In the genomic region with DNA sequence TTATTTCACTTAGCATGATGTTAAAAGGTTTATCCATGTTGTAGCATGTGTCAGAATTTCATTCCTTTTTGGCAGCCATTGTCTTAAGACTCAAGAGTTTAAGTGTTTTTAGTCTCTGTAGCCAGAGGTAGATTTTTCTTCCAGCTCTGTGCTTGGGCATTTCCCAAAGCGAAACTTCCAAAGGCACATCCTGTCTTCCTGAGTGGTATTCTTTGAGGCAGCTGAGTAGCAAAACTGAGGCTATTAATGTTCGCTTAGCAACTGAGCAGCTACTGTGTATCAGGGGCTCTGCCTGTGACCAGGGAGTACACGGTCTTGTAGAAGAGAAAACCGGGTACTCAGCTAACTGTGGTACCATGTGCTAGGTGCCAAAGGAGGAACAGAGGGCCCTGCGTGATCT, we compare ENCODE assay signal across 17 cellular contexts. TPM values are rescaled to one million over a fixed set of nuclear protein-coding genes. Genes with fewer than 3 reads are reported as not detected.
DNase-seq lines count a peak whose midpoint lies in the region; ATAC-seq, FAIRE-seq and TF ChIP-seq lines count a peak whose summit lies in the region.
"Had no signal": no experiment of that assay in that cellular context is flagged by ENCODE, and none has a peak within 500 bp of the region (broad histone marks: within the 10 kb centered on the region; RNA-seq: fewer than 3 reads in every experiment).

No MANE protein-coding gene starts in this region.

- H3K9me3 ChIP-seq in esophagus squamous epithelium (no peaks in the 10 kb centered on the region), neuronal stem cell (replicated peaks in 1 of 2; ENCODE audit: control insufficient read depth in 2 of 2, insufficient read depth in 1 of 2, low read depth in 1 of 2, low read length in 2 of 2) (no peaks in the 10 kb centered on the region)

- no peak overlapping the region for H3K4me2 ChIP-seq in neuronal stem cell (ENCODE audit: insufficient read depth, low read length, poor library complexity, severe bottlenecking)
- H3K4me2 ChIP-seq: BLaER1 treated with 17β-estradiol and CSF1 and Interleukin-3, amounts not matched to agents 10 nM and 100 nM; KMS-11 had no signal

- H3K36me3 ChIP-seq in esophagus squamous epithelium (no peaks in the 10 kb centered on the region), neuronal stem cell (replicated peaks in 1 of 2; ENCODE audit: control insufficient read depth in 2 of 2, insufficient read depth in 2 of 2, low read length in 2 of 2) (no peaks in the 10 kb centered on the region)

- CTCF ChIA-PET in activated CD4-positive, alpha-beta T cell treated with anti-CD3 and anti-CD28 coated beads for 36 hours (lab: Charles Lee): interaction anchor here (0.6 kb wide), 1 partner anchor 308 kb away, joined by 3 read pairs; no protein-coding TSS in a partner anchor
- CTCF ChIA-PET in activated CD4-positive, alpha-beta T cell treated with anti-CD3 and anti-CD28 coated beads, Interleukin-2, amount 10 ng/mL, durations not matched to agents 7 days and 5 days (lab: Charles Lee): interaction anchor here (1.0 to 1.3 kb wide), 2 partner anchors 15 to 29 kb away, joined by 3 read pairs; no protein-coding TSS in a partner anchor

- POLR2A ChIA-PET in activated CD4-positive, alpha-beta T cell treated with anti-CD3 and anti-CD28 coated beads for 36 hours (lab: Charles Lee): no interaction called here
- POLR2A ChIA-PET in activated CD4-positive, alpha-beta T cell treated with anti-CD3 and anti-CD28 coated beads, Interleukin-2, amount 10 ng/mL, durations not matched to agents 7 days and 5 days (lab: Charles Lee): no interaction called here

- no peak overlapping the region for H3K23ac ChIP-seq in neuronal stem cell (ENCODE audit: low read depth, low read length, poor library complexity)

- peak overlapping the region; percentile 21 for H2AFZ ChIP-seq in neuronal stem cell (ENCODE audit: low read length)

- no peaks in the 10 kb centered on the region for H3K79me1 ChIP-seq in neuronal stem cell (ENCODE audit: low read depth, low read length)

- H2BK12ac ChIP-seq in neuronal stem cell (ENCODE audit: low read length): no peak overlapping the region

- no peak overlapping the region for H2BK15ac ChIP-seq in neuronal stem cell (ENCODE audit: low read length)

- peaks cover 64% of the 10 kb centered on the region for H3K4me1 Mint-ChIP-seq in activated CD4-positive, alpha-beta T cell treated with anti-CD3 and anti-CD28 coated beads for 36 hours
- H3K4me1 Mint-ChIP-seq in activated CD4-positive, alpha-beta T cell treated with anti-CD3 and anti-CD28 coated beads, Interleukin-2, amount 10 ng/mL, durations not matched to agents 7 days and 5 days: peaks cover 28% of the 10 kb centered on the region

- no peak overlapping the region for H3K4ac ChIP-seq in neuronal stem cell (ENCODE audit: low read length)

- no peaks in the 10 kb centered on the region for H3K27me3 Mint-ChIP-seq in activated CD4-positive, alpha-beta T cell treated with anti-CD3 and anti-CD28 coated beads for 36 hours
- H3K27me3 Mint-ChIP-seq in activated CD4-positive, alpha-beta T cell treated with anti-CD3 and anti-CD28 coated beads, Interleukin-2, amount 10 ng/mL, durations not matched to agents 7 days and 5 days: no peaks in the 10 kb centered on the region
- H3K27me3 Mint-ChIP-seq: central memory CD8-positive, alpha-beta T cell had no signal

- H3K4me1 ChIP-seq in esophagus squamous epithelium (peaks cover 14 to 65% (median 32%) of the 10 kb centered on the region in 3 donors), neuronal stem cell (ENCODE audit: control insufficient read depth in 2 of 2, insufficient read depth in 1 of 2, low read depth in 1 of 2, low read length in 2 of 2) (peaks cover 7 to 14% of the 10 kb centered on the region in 2 donors)

- H2BK5ac ChIP-seq in neuronal stem cell (ENCODE audit: low read length): no peak overlapping the region

- H3K27ac ChIP-seq in esophagus squamous epithelium: peak overlapping the region in 3 of 4 donors; percentile 20 to 73 (median 49)
- H3K27ac ChIP-seq in neuronal stem cell (replicated peaks; ENCODE audit: low read length): no peak overlapping the region
- H3K27ac ChIP-seq: BLaER1 treated with 17β-estradiol and CSF1 and Interleukin-3, amounts not matched to agents 10 nM and 100 nM; KMS-11 had no signal

- ATAC-seq in activated CD4-positive, alpha-beta T cell treated with anti-CD3 and anti-CD28 coated beads for 36 hours: no peak
- ATAC-seq in HG02852 (IDR thresholded peaks at IDR 0.05; ENCODE audit: unreplicated experiment): no peak
- ATAC-seq: Right ventricle myocardium inferior had no signal

- H3K27me3 ChIP-seq in esophagus squamous epithelium: no peaks in the 10 kb centered on the region
- H3K27me3 ChIP-seq in neuronal stem cell (ENCODE audit: control insufficient read depth in 3 of 3, insufficient read depth in 3 of 3, low read depth in 1 of 3, low read length in 3 of 3): no peaks in the 10 kb centered on the region
- H3K27me3 ChIP-seq: BLaER1 treated with 17β-estradiol and CSF1 and Interleukin-3, amounts not matched to agents 10 nM and 100 nM had no signal

- H3K4me3 Mint-ChIP-seq in activated CD4-positive, alpha-beta T cell treated with anti-CD3 and anti-CD28 coated beads for 36 hours: no peak overlapping the region
- no peak overlapping the region for H3K4me3 Mint-ChIP-seq in activated CD4-positive, alpha-beta T cell treated with anti-CD3 and anti-CD28 coated beads, Interleukin-2, amount 10 ng/mL, durations not matched to agents 7 days and 5 days
- H3K4me3 Mint-ChIP-seq: central memory CD8-positive, alpha-beta T cell had no signal

- no peak overlapping the region for H3K14ac ChIP-seq in neuronal stem cell (ENCODE audit: low read length)

- H4K8ac ChIP-seq in neuronal stem cell (ENCODE audit: low read depth, low read length): no peak overlapping the region

- TF ChIP-seq CTCF in esophagus squamous epithelium (IDR thresholded peaks at IDR 0.05): no peak

- intact Hi-C loops in activated CD4-positive, alpha-beta T cell treated with anti-CD3 and anti-CD28 coated beads for 36 hours (cut with DNase I, micrococcal nuclease): no loop called here
- intact Hi-C loops in esophagus squamous epithelium (cut with DNase I): no loop called here

- H2AK5ac ChIP-seq in neuronal stem cell (ENCODE audit: low read depth, low read length): no peak overlapping the region

- no peak overlapping the region for H3K9ac ChIP-seq in neuronal stem cell (ENCODE audit: low read depth, low read length, poor library complexity)
- H3K9ac ChIP-seq: BLaER1 treated with 17β-estradiol and CSF1 and Interleukin-3, amounts not matched to agents 10 nM and 100 nM; KMS-11 had no signal

- no peak overlapping the region for H3K18ac ChIP-seq in neuronal stem cell (ENCODE audit: low read length)

- FAIRE-seq in urothelium cell line (lab: Jason Lieb, UNC): peak; percentile 40

- no peak for TF ChIP-seq POLR2A in esophagus squamous epithelium (IDR thresholded peaks at IDR 0.05)

- no peak for DNase-seq in activated CD4-positive, alpha-beta T cell treated with anti-CD3 and anti-CD28 coated beads for 36 hours
- DNase-seq in activated CD4-positive, alpha-beta T cell treated with anti-CD3 and anti-CD28 coated beads, Interleukin-2, amount 10 ng/mL, durations not matched to agents 7 days and 5 days: no peak
- DNase-seq in esophagus squamous epithelium (lab: John Stamatoyannopoulos, UW): no peak
- no peak for DNase-seq in neuronal stem cell (ENCODE audit: low spot score)
- DNase-seq in urothelium cell line (ENCODE audit: low spot score): no peak
- no peak for DNase-seq in NCI-H2171 treated with DMSO at 0.1 percent for 48 hours (lab: John Stamatoyannopoulos, UW)
- no peak for DNase-seq in ureter (ENCODE audit: low spot score)
- DNase-seq: 8988T; activated CD4-positive, alpha-beta T cell treated with anti-CD3 and anti-CD28 coated beads for 4 hours; NCI-H1105; stimulated activated CD4-positive, alpha-beta T cell treated with anti-CD3 and anti-CD28 coated beads, Interleukin-12 subunit alpha, Interleukin-12 subunit beta, amount 100 ng/mL, for 4 hours; T-helper 2 cell had no signal

- WGBS in esophagus squamous epithelium, 2 donors: 70 to 80% methylated on average over 5 of the region's 5 CpGs
- WGBS in neuronal stem cell (ENCODE audit: extremely low coverage in 2 of 2, insufficient read length in 2 of 2, insufficient replicate concordance in 1 of 2), 2 donors: no CpG with 5 or more reads among the region's 5 CpGs

- H4K91ac ChIP-seq in neuronal stem cell (ENCODE audit: low read depth, low read length, poor library complexity): no peak overlapping the region

- H3K36me3 Mint-ChIP-seq in activated CD4-positive, alpha-beta T cell treated with anti-CD3 and anti-CD28 coated beads for 36 hours (ENCODE audit: low read depth): peaks cover 31% of the 10 kb centered on the region
- peaks cover 22% of the 10 kb centered on the region for H3K36me3 Mint-ChIP-seq in activated CD4-positive, alpha-beta T cell treated with anti-CD3 and anti-CD28 coated beads, Interleukin-2, amount 10 ng/mL, durations not matched to agents 7 days and 5 days (ENCODE audit: low read depth)

- no peak overlapping the region for H2BK120ac ChIP-seq in neuronal stem cell (ENCODE audit: low read depth, low read length)

- peak overlapping the region; percentile 23 for H3K27ac Mint-ChIP-seq in activated CD4-positive, alpha-beta T cell treated with anti-CD3 and anti-CD28 coated beads for 36 hours
- no peak overlapping the region for H3K27ac Mint-ChIP-seq in activated CD4-positive, alpha-beta T cell treated with anti-CD3 and anti-CD28 coated beads, Interleukin-2, amount 10 ng/mL, durations not matched to agents 7 days and 5 days

- H3K4me3 ChIP-seq in esophagus squamous epithelium (no peak overlapping the region), neuronal stem cell (ENCODE audit: low read length in 2 of 2) (no peak overlapping the region)
- H3K4me3 ChIP-seq: BLaER1 treated with 17β-estradiol and CSF1 and Interleukin-3, amounts not matched to agents 10 nM and 100 nM had no signal

- peaks cover 2% of the 10 kb centered on the region for H3K9me3 Mint-ChIP-seq in activated CD4-positive, alpha-beta T cell treated with anti-CD3 and anti-CD28 coated beads for 36 hours (ENCODE audit: low read depth)
- peaks cover 4% of the 10 kb centered on the region for H3K9me3 Mint-ChIP-seq in activated CD4-positive, alpha-beta T cell treated with anti-CD3 and anti-CD28 coated beads, Interleukin-2, amount 10 ng/mL, durations not matched to agents 7 days and 5 days
- H3K9me3 Mint-ChIP-seq: central memory CD8-positive, alpha-beta T cell had no signal

RNA-seq across cellular contexts. Expression of a gene that starts 51.9 kb away (rescaled TPM):
- total RNA-seq in activated CD4-positive, alpha-beta T cell treated with anti-CD3 and anti-CD28 coated beads for 36 hours: 10 to 100 TPM; 53.5 to 56.7 TPM
- 10 to 100 TPM; 34.2 to 36.6 TPM for total RNA-seq in activated CD4-positive, alpha-beta T cell treated with anti-CD3 and anti-CD28 coated beads, Interleukin-2, amount 10 ng/mL, durations not matched to agents 7 days and 5 days
- total RNA-seq in esophagus squamous epithelium: 10 to 100 TPM; 11.3 to 17.3 (median 13.8) TPM
- 7.3 TPM for polyA plus RNA-seq in neuronal stem cell (2013, experiment 1 of 2)
- polyA plus RNA-seq in neuronal stem cell (2013, experiment 2 of 2): 7.5 TPM
- 97.4 TPM for total RNA-seq in ureter
